In the genomic region with DNA sequence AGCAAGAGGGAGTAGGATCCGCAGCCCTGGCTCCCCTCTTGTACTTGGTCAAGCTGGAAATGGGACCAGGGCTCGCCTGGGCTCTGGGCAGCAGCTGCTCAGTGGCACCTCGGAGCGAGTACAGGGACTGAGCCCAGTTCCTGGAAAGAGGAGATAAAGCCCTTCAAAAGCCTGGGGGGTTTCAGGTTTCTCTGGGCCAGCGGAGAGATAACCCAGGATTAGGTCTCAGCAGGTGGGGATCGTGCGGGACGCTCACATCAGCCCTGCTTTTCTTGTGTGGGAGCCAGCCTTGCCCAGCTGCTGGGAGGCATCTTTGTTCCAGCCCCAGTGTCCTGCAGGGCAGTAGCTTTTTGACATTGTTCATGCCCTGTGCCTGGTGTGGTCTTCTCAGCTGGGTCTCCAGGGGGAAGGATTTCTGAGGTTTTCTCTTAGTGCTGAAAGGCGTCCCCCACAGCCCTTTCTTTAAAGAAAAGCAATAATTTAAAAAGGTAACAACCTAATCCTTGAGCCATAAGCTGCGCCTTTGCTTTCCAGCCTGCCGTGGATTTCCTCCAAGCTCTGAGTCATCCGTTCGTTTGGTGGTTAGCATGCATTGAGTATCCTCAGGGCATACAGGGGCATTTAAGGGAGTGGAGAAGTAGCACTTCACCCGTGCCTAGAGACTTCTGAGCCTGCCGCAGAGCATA, we compare ENCODE assay signal across 1 cellular context.
TF ChIP-seq lines count a peak whose summit lies in the region.

No MANE protein-coding gene starts in this region.

TF ChIP-seq in SK-N-SH, 30 proteins besides CTCF, POLR2A, EP300 and RAD21 (continued from another document):
- TF ChIP-seq, protein P1, sequence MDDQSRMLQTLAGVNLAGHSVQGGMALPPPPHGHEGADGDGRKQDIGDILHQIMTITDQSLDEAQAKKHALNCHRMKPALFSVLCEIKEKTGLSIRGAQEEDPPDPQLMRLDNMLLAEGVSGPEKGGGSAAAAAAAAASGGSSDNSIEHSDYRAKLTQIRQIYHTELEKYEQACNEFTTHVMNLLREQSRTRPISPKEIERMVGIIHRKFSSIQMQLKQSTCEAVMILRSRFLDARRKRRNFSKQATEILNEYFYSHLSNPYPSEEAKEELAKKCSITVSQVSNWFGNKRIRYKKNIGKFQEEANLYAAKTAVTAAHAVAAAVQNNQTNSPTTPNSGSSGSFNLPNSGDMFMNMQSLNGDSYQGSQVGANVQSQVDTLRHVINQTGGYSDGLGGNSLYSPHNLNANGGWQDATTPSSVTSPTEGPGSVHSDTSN (IDR thresholded peaks at IDR 0.05): peak; percentile 18
- no peak; the same call in 1 of the 2 replicates for TF ChIP-seq TAF1 (IDR thresholded peaks at IDR 0.05; ENCODE audit: borderline replicate concordance, low read depth, low read length)
- TF ChIP-seq, protein P2, sequence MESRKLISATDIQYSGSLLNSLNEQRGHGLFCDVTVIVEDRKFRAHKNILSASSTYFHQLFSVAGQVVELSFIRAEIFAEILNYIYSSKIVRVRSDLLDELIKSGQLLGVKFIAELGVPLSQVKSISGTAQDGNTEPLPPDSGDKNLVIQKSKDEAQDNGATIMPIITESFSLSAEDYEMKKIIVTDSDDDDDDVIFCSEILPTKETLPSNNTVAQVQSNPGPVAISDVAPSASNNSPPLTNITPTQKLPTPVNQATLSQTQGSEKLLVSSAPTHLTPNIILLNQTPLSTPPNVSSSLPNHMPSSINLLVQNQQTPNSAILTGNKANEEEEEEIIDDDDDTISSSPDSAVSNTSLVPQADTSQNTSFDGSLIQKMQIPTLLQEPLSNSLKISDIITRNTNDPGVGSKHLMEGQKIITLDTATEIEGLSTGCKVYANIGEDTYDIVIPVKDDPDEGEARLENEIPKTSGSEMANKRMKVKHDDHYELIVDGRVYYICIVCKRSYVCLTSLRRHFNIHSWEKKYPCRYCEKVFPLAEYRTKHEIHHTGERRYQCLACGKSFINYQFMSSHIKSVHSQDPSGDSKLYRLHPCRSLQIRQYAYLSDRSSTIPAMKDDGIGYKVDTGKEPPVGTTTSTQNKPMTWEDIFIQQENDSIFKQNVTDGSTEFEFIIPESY (IDR thresholded peaks at IDR 0.05; ENCODE audit: borderline replicate concordance, low read depth): no peak
